8 cellular contexts compared by ENCODE assay signal in the genomic region with DNA sequence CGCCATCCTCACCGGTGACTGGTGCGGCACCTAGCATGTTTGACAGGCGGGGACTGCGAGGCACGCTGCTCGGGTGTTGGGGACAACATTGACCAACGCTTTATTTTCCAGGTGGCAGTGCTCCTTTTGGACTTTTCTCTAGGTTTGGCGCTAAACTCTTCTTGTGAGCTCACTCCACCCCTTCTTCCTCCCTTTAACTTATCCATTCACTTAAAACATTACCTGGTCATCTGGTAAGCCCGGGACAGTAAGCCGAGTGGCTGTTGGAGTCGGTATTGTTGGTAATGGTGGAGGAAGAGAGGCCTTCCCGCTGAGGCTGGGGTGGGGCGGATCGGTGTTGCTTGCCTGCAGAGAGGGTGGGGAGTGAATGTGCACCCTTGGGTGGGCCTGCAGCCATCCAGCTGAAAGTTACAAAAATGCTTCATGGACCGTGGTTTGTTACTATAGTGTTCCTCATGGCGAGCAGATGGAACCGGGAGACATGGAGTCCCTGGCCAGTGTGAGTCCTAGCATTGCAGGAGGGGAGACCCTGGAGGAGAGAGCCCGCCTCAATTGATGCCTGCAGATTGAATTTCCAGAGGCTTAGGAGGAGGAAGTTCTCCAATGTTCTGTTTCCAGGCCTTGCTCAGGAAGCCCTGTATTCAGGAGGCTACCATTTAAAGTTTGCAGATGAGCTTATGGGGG. TPM values are rescaled to one million over a fixed set of nuclear protein-coding genes. Genes with fewer than 3 reads are reported as not detected.
DNase-seq lines count a peak whose midpoint lies in the region; ATAC-seq and TF ChIP-seq lines count a peak whose summit lies in the region.

No MANE protein-coding gene starts in this region.

- peak overlapping the region; percentile 94 to 100 (median 99) for H3K27ac ChIP-seq in BLaER1 treated with 17β-estradiol and CSF1 and Interleukin-3, amounts not matched to agents 10 nM and 100 nM
- H3K27ac ChIP-seq in Karpas-422 (ENCODE audit: low read length) (peak overlapping the region; percentile 97), left ventricle myocardium inferior (replicated peaks) (peak overlapping the region; percentile 100)

- peaks cover 0 to 10% of the 10 kb centered on the region in 2 donors for H3K9me3 Mint-ChIP-seq in activated naive CD4-positive, alpha-beta T cell treated with anti-CD3 and anti-CD28 coated beads, Interleukin-2, amount 50 U/mL, for 72 hours

- no peak for TF ChIP-seq CTCF in left ventricle myocardium inferior (IDR thresholded peaks at IDR 0.05; ENCODE audit: borderline replicate concordance)

- no peak for ATAC-seq in activated naive CD4-positive, alpha-beta T cell treated with anti-CD3 and anti-CD28 coated beads, Interleukin-2, amount 50 U/mL, for 72 hours
- ATAC-seq in sciatic nerve (no peak), HG03280 (IDR thresholded peaks at IDR 0.05; ENCODE audit: unreplicated experiment) (no peak), GM18519 (IDR thresholded peaks at IDR 0.05; ENCODE audit: low FRiP score, unreplicated experiment) (no peak)

- H3K9me3 ChIP-seq in BLaER1 treated with 17β-estradiol and CSF1 and Interleukin-3, amounts not matched to agents 10 nM and 100 nM (replicated peaks in 1 of 11), result no peaks in the 10 kb centered on the region
- H3K9me3 ChIP-seq in Karpas-422 (ENCODE audit: low read length) (no peaks in the 10 kb centered on the region), left ventricle myocardium inferior (replicated peaks) (no peaks in the 10 kb centered on the region)

- peaks cover 30 to 60% (median 50%) of the 10 kb centered on the region in 10 experiments for H3K4me1 ChIP-seq in BLaER1 treated with 17β-estradiol and CSF1 and Interleukin-3, amounts not matched to agents 10 nM and 100 nM
- peaks cover 91% of the 10 kb centered on the region for H3K4me1 ChIP-seq in Karpas-422 (ENCODE audit: low read length)
- peaks cover 87% of the 10 kb centered on the region for H3K4me1 ChIP-seq in left ventricle myocardium inferior

- peaks cover 12 to 59% (median 37%) of the 10 kb centered on the region in 11 experiments; a peak in 19 of 22 replicates for H3K36me3 ChIP-seq in BLaER1 treated with 17β-estradiol and CSF1 and Interleukin-3, amounts not matched to agents 10 nM and 100 nM
- H3K36me3 ChIP-seq in Karpas-422 (ENCODE audit: insufficient read depth, low read length) (no peaks in the 10 kb centered on the region), left ventricle myocardium inferior (peaks cover 56% of the 10 kb centered on the region)

- H3K9me2 ChIP-seq in Karpas-422 (replicated peaks; ENCODE audit: insufficient read depth, low read length), result no peaks in the 10 kb centered on the region

- no peak overlapping the region for H2AFZ ChIP-seq in Karpas-422 (ENCODE audit: low read length)

- intact Hi-C loops in left ventricle myocardium inferior (cut with micrococcal nuclease), result loop anchor here (5.0 kb wide), 1 partner anchor 79 kb away; no protein-coding TSS in a partner anchor
- intact Hi-C loops in sciatic nerve (cut with DNase I), result loop anchor here (2.0 kb wide), 1 partner anchor 83 kb away; no protein-coding TSS in a partner anchor

- H3K9ac ChIP-seq in BLaER1 treated with 17β-estradiol and CSF1 and Interleukin-3, amounts not matched to agents 10 nM and 100 nM, result peak overlapping the region; percentile 98 to 100 (median 100)
- H3K9ac ChIP-seq in Karpas-422 (ENCODE audit: low read length), result peak overlapping the region; percentile 96

- H3K27ac Mint-ChIP-seq in activated naive CD4-positive, alpha-beta T cell treated with anti-CD3 and anti-CD28 coated beads, Interleukin-2, amount 50 U/mL, for 72 hours, result peak overlapping the region; percentile 99 to 100

- no peaks in the 10 kb centered on the region for H3K27me3 ChIP-seq in BLaER1 treated with 17β-estradiol and CSF1 and Interleukin-3, amounts not matched to agents 10 nM and 100 nM
- no peaks in the 10 kb centered on the region for H3K27me3 ChIP-seq in Karpas-422 (ENCODE audit: low read length)
- H3K27me3 ChIP-seq in left ventricle myocardium inferior (ENCODE audit: low read depth), result no peaks in the 10 kb centered on the region

- H3K4me3 ChIP-seq in BLaER1 treated with 17β-estradiol and CSF1 and Interleukin-3, amounts not matched to agents 10 nM and 100 nM, result peak overlapping the region; percentile 83 to 94 (median 92)
- H3K4me3 ChIP-seq in Karpas-422 (ENCODE audit: low read length), result peak overlapping the region; percentile 84
- peak overlapping the region; percentile 80 for H3K4me3 ChIP-seq in left ventricle myocardium inferior

- peaks cover 57 to 72% of the 10 kb centered on the region in 2 donors for H3K36me3 Mint-ChIP-seq in activated naive CD4-positive, alpha-beta T cell treated with anti-CD3 and anti-CD28 coated beads, Interleukin-2, amount 50 U/mL, for 72 hours

- H4K20me1 ChIP-seq in BLaER1 treated with 17β-estradiol and CSF1 and Interleukin-3, amounts not matched to agents 10 nM and 100 nM, result peaks cover 56 to 60% (median 60%) of the 10 kb centered on the region in 11 experiments
- peaks cover 28% of the 10 kb centered on the region for H4K20me1 ChIP-seq in Karpas-422 (ENCODE audit: insufficient read depth, low read depth, low read length)

- DNase-seq in Karpas-422 (peak; percentile 69), left ventricle myocardium inferior (peak; percentile 20), sciatic nerve (ENCODE audit: low spot score) (peak; percentile 60), HuH-7.5 (ENCODE audit: low spot score) (no peak)
- DNase-seq in activated naive CD4-positive, alpha-beta T cell treated with anti-CD3 and anti-CD28 coated beads, Interleukin-2, amount 50 U/mL, for 72 hours (ENCODE audit: low spot score in 2 of 2), result peak in 1 of 2 donors; percentile 61

- peak overlapping the region; percentile 80 to 99 (median 91) for H3K4me2 ChIP-seq in BLaER1 treated with 17β-estradiol and CSF1 and Interleukin-3, amounts not matched to agents 10 nM and 100 nM
- peak overlapping the region; percentile 78 for H3K4me2 ChIP-seq in Karpas-422 (ENCODE audit: low read depth, low read length, poor library complexity, severe bottlenecking)

- H3K79me2 ChIP-seq in Karpas-422 (ENCODE audit: low read length), result peaks cover 43% of the 10 kb centered on the region

RNA-seq across cellular contexts. Expression of gene NEAT1, which starts 1.1 kb away (rescaled TPM):
- total RNA-seq in Karpas-422 (2014; rRNA removed; shearing (Covaris generic); ENCODE audit: low replicate concordance), result 36.5 and 74.7 TPM in 2 replicates
- 1,000 to 10,000 TPM in 1 of 2 donors, 100 to 1,000 TPM in 1; 836 to 2,329 TPM for total RNA-seq in activated naive CD4-positive, alpha-beta T cell treated with anti-CD3 and anti-CD28 coated beads, Interleukin-2, amount 50 U/mL, for 72 hours
- 405 TPM for total RNA-seq in left ventricle myocardium inferior
- total RNA-seq in sciatic nerve, result 1,255 TPM

RNA-seq across cellular contexts. Expression of gene FRMD8, which starts 37.2 kb away (rescaled TPM):
- 48.5 and 102 TPM in 2 replicates for total RNA-seq in Karpas-422 (2014; rRNA removed; shearing (Covaris generic); ENCODE audit: low replicate concordance)
- total RNA-seq in activated naive CD4-positive, alpha-beta T cell treated with anti-CD3 and anti-CD28 coated beads, Interleukin-2, amount 50 U/mL, for 72 hours, result 10 to 100 TPM; 39.7 to 53.4 TPM
- total RNA-seq in left ventricle myocardium inferior (8.4 TPM), sciatic nerve (65.9 TPM)

RNA-seq across cellular contexts. Expression of gene SLC25A45, which starts 41.2 kb away (rescaled TPM):
- 6.7 and 9.7 TPM in 2 replicates for total RNA-seq in Karpas-422 (2014; rRNA removed; shearing (Covaris generic); ENCODE audit: low replicate concordance)
- 10 to 100 TPM in 1 of 2 donors, 1 to 10 TPM in 1; 9.7 to 18.5 TPM for total RNA-seq in activated naive CD4-positive, alpha-beta T cell treated with anti-CD3 and anti-CD28 coated beads, Interleukin-2, amount 50 U/mL, for 72 hours
- total RNA-seq in left ventricle myocardium inferior (5.0 TPM), sciatic nerve (12.0 TPM)
